ENCODE assay signal across 23 cellular contexts in genomic region chr2:174830561-174830960, GRCh38.
A peak's percentile ranks its signal among the peaks of the same experiment; 100 is the strongest.
DNase-seq lines count a peak whose midpoint lies in the region; ATAC-seq, FAIRE-seq and TF ChIP-seq lines count a peak whose summit lies in the region.
"Had no signal": no experiment of that assay in that cellular context is flagged by ENCODE, and none has a peak within 500 bp of the region (broad histone marks: within the 10 kb centered on the region; RNA-seq: fewer than 3 reads in every experiment).

No MANE protein-coding gene starts in this region.

- no peak overlapping the region for H2BK15ac ChIP-seq in H1 (ENCODE audit: low read length)

- no peaks in the 10 kb centered on the region for H3K4me1 ChIP-seq in CD8-positive, alpha-beta memory T cell (ENCODE audit: insufficient read depth, low read length)
- peaks cover 3 to 19% (median 9%) of the 10 kb centered on the region in 4 experiments; a peak in 5 of 7 replicates for H3K4me1 ChIP-seq in H1 (replicated peaks in 1 of 4; ENCODE audit: control insufficient read depth in 3 of 4, insufficient read depth in 4 of 4, low read length in 3 of 4)
- H3K4me1 ChIP-seq: BLaER1 had no signal

- no peaks in the 10 kb centered on the region for H3K23me2 ChIP-seq in H1 (ENCODE audit: low read depth, low read length)

- H3K36me3 ChIP-seq in CD8-positive, alpha-beta memory T cell (ENCODE audit: insufficient read depth, low read length): no peaks in the 10 kb centered on the region
- H3K36me3 ChIP-seq in H1 (ENCODE audit: control insufficient read depth in 2 of 4, insufficient read depth in 4 of 4, low read length in 3 of 4): no peaks in the 10 kb centered on the region
- H3K36me3 ChIP-seq: BLaER1 had no signal

- H3K79me2 ChIP-seq in H1 (ENCODE audit: control insufficient read depth in 1 of 2, insufficient read depth in 2 of 2, low read length in 2 of 2): peaks cover 0 to 31% of the 10 kb centered on the region in 2 experiments; a peak in 2 of 4 replicates

- H3K9ac ChIP-seq in H1 (replicated peaks in 1 of 4; ENCODE audit: extremely low read depth in 1 of 4, low read depth in 3 of 4, low read length in 3 of 4): no peak overlapping the region
- H3K9ac ChIP-seq: BLaER1 had no signal

- no peaks in the 10 kb centered on the region for H4K20me1 ChIP-seq in H1 (replicated peaks in 1 of 2; ENCODE audit: control insufficient read depth in 1 of 2, insufficient read depth in 2 of 2, low read length in 2 of 2)
- H4K20me1 ChIP-seq: BLaER1 had no signal

- H3K4me2 ChIP-seq in H1 (ENCODE audit: insufficient read depth in 1 of 2, low read depth in 2 of 2, low read length in 2 of 2): no peak overlapping the region
- H3K4me2 ChIP-seq: BLaER1 had no signal

- H4K5ac ChIP-seq in H1 (ENCODE audit: insufficient read length, low read depth, low read length): no peak overlapping the region

- no peak for TF ChIP-seq POLR2A in H1 (IDR thresholded peaks at IDR 0.05; ENCODE audit: control extremely low read depth in 1 of 2, low read depth in 2 of 2, low read length in 2 of 2)

- peaks cover 9% of the 10 kb centered on the region for H3K36me3 Mint-ChIP-seq in activated CD8-positive, alpha-beta memory T cell treated with anti-CD3 and anti-CD28 coated beads, Interleukin-2, amount 10 ng/mL, durations not matched to agents 7 days and 5 days
- H3K36me3 Mint-ChIP-seq in CD8-positive, alpha-beta memory T cell: peaks cover 0 to 7% (median 5%) of the 10 kb centered on the region in 3 donors
- H3K36me3 Mint-ChIP-seq: CD4-positive, CD25-positive, alpha-beta regulatory T cell; CD8-positive, alpha-beta T cell had no signal

- no peak overlapping the region for H3K56ac ChIP-seq in H1 (replicated peaks; ENCODE audit: insufficient read length, low read depth, low read length)

- CTCF ChIA-PET in activated CD8-positive, alpha-beta memory T cell treated with anti-CD3 and anti-CD28 coated beads, Interleukin-2, amount 10 ng/mL, durations not matched to agents 7 days and 5 days (lab: Charles Lee): interaction anchor here (1.5 kb wide), 1 partner anchor 82 kb away, joined by 4 read pairs; no protein-coding TSS in a partner anchor
- CTCF ChIA-PET in CD8-positive, alpha-beta memory T cell (lab: Charles Lee): interaction anchor here (2.3 kb wide), 1 partner anchor 59 kb away, joined by 7 read pairs; no protein-coding TSS in a partner anchor
- CTCF ChIA-PET in H1 (lab: Charles Lee; ENCODE audit: partially characterized antibody): interaction anchor here (0.6 to 1.5 kb wide), 3 partner anchors 58 to 153 kb away, joined by 3 to 5 read pairs (median 4); no protein-coding TSS in a partner anchor

- H3K4me3 Mint-ChIP-seq in activated CD8-positive, alpha-beta memory T cell treated with anti-CD3 and anti-CD28 coated beads, Interleukin-2, amount 10 ng/mL, durations not matched to agents 7 days and 5 days: no peak overlapping the region
- peak overlapping the region in 4 of 7 donors; percentile 19 to 52 (median 40) for H3K4me3 Mint-ChIP-seq in CD8-positive, alpha-beta memory T cell
- H3K4me3 Mint-ChIP-seq: B cell; CD4-positive, CD25-positive, alpha-beta regulatory T cell; CD8-positive, alpha-beta T cell; H9 had no signal

- no peak for TF ChIP-seq CTCF in H1 (IDR thresholded peaks at IDR 0.05; ENCODE audit: control extremely low read depth in 1 of 3, insufficient read depth in 1 of 3, low read depth in 1 of 3, low read length in 3 of 3)

- H2AFZ ChIP-seq in H1 (ENCODE audit: low read length): no peak overlapping the region

- ATAC-seq in activated CD8-positive, alpha-beta memory T cell treated with anti-CD3 and anti-CD28 coated beads, Interleukin-2, amount 10 ng/mL, durations not matched to agents 7 days and 5 days: no peak
- ATAC-seq in HG03108 (IDR thresholded peaks at IDR 0.05; ENCODE audit: unreplicated experiment): no peak
- ATAC-seq: CD8-positive, alpha-beta T cell; GM12878; HCT116 had no signal

- POLR2A ChIA-PET in CD8-positive, alpha-beta memory T cell (lab: Charles Lee): no interaction called here
- POLR2A ChIA-PET in H1 (lab: Charles Lee; ENCODE audit: partially characterized antibody): no interaction called here

- no peak overlapping the region for H2AK5ac ChIP-seq in H1 (ENCODE audit: low read depth, low read length)

- H3K4ac ChIP-seq in H1 (replicated peaks; ENCODE audit: insufficient read length, low read depth, low read length): no peak overlapping the region

- 95% methylated on average over 6 of the region's 6 CpGs; no CpG with 5 or more reads in 1 of the 2 experiments for WGBS in H1 (ENCODE audit: extremely low coverage in 1 of 2, insufficient coverage in 1 of 2, insufficient read length in 1 of 2, insufficient replicate concordance in 2 of 2, low coverage in 1 of 2, low lambda C conversion rate in 2 of 2, missing lambda C conversion rate in 1 of 2), 2 experiments

- no peaks in the 10 kb centered on the region for H3K27me3 Mint-ChIP-seq in activated CD8-positive, alpha-beta memory T cell treated with anti-CD3 and anti-CD28 coated beads, Interleukin-2, amount 10 ng/mL, durations not matched to agents 7 days and 5 days
- peaks cover 0 to 4% of the 10 kb centered on the region in 2 donors for H3K27me3 Mint-ChIP-seq in CD8-positive, alpha-beta memory T cell

- H3K18ac ChIP-seq in H1 (ENCODE audit: extremely low read depth, low read length): no peak overlapping the region

- no peak overlapping the region for H3K14ac ChIP-seq in H1 (ENCODE audit: insufficient read length)

- no peak for TF ChIP-seq RAD21 in H1 (IDR thresholded peaks at IDR 0.05 in 1 of 2, conservative IDR thresholded peaks at IDR 0.05 in 1 of 2; ENCODE audit: low read depth in 2 of 2, low read length in 2 of 2)

- no peak overlapping the region for H3K4me3 ChIP-seq in CD8-positive, alpha-beta memory T cell (ENCODE audit: low read length)
- no peak overlapping the region for H3K4me3 ChIP-seq in Jurkat, Clone E6-1 (ENCODE audit: low read length)
- H3K4me3 ChIP-seq in H1 (ENCODE audit: extremely low read depth in 1 of 4, insufficient read depth in 2 of 4, low read depth in 3 of 4, low read length in 4 of 4): no peak overlapping the region
- H3K4me3 ChIP-seq: BLaER1, GM12878 had no signal

- DNase-seq in activated CD8-positive, alpha-beta memory T cell treated with anti-CD3 and anti-CD28 coated beads, Interleukin-2, amount 10 ng/mL, durations not matched to agents 7 days and 5 days: no peak
- DNase-seq in activated CD8-positive, alpha-beta memory T cell treated with anti-CD3 and anti-CD28 coated beads, Interleukin-2, amount 50 U/mL, for 48 hours: no peak
- no peak for DNase-seq in CD8-positive, alpha-beta memory T cell
- peak; percentile 8 for DNase-seq in Jurkat, Clone E6-1 (ENCODE audit: low read depth, low spot score)
- no peak for DNase-seq in H1 (ENCODE audit: low read depth in 1 of 2, low spot score in 2 of 2)
- no peak for DNase-seq in NCI-H146 treated with DMSO at 0.1 percent for 48 hours (lab: John Stamatoyannopoulos, UW; ENCODE audit: unreplicated experiment)
- DNase-seq in NCI-H526 treated with DMSO at 0.1 percent for 48 hours (lab: John Stamatoyannopoulos, UW): no peak
- DNase-seq: CD4-positive, CD25-positive, alpha-beta regulatory T cell; CD8-positive, alpha-beta T cell; DMS 273 treated with DMSO at 0.1 percent for 48 hours; DMS79; EL; GDM1; H9 had no signal

- peak overlapping the region; percentile 3 for H3K27ac Mint-ChIP-seq in activated CD8-positive, alpha-beta memory T cell treated with anti-CD3 and anti-CD28 coated beads, Interleukin-2, amount 10 ng/mL, durations not matched to agents 7 days and 5 days
- peak overlapping the region in 3 of 8 donors; percentile 59 to 87 (median 78) for H3K27ac Mint-ChIP-seq in CD8-positive, alpha-beta memory T cell
- H3K27ac Mint-ChIP-seq: B cell; CD4-positive, CD25-positive, alpha-beta regulatory T cell; CD8-positive, alpha-beta T cell had no signal

- no peak for TF ChIP-seq EP300 in H1 (IDR thresholded peaks at IDR 0.05; ENCODE audit: borderline replicate concordance in 1 of 2, low read depth in 2 of 2, low read length in 2 of 2)

- no peak overlapping the region for H4K91ac ChIP-seq in H1 (replicated peaks; ENCODE audit: insufficient read length, low read length)

- no peaks in the 10 kb centered on the region for H3K79me1 ChIP-seq in H1 (ENCODE audit: low read depth, low read length)

- no peak overlapping the region for H4K8ac ChIP-seq in H1 (ENCODE audit: extremely low read depth, insufficient read depth, low read length)

- peaks cover 3% of the 10 kb centered on the region for H3K9me3 Mint-ChIP-seq in activated CD8-positive, alpha-beta memory T cell treated with anti-CD3 and anti-CD28 coated beads, Interleukin-2, amount 10 ng/mL, durations not matched to agents 7 days and 5 days (ENCODE audit: low read depth)
- H3K9me3 Mint-ChIP-seq in CD8-positive, alpha-beta memory T cell: peaks cover 6 to 13% (median 7%) of the 10 kb centered on the region in 5 donors
- H3K9me3 Mint-ChIP-seq: H9 had no signal

- peaks cover 18% of the 10 kb centered on the region for H3K4me1 Mint-ChIP-seq in activated CD8-positive, alpha-beta memory T cell treated with anti-CD3 and anti-CD28 coated beads, Interleukin-2, amount 10 ng/mL, durations not matched to agents 7 days and 5 days
- peaks cover 13 to 63% (median 21%) of the 10 kb centered on the region in 3 donors for H3K4me1 Mint-ChIP-seq in CD8-positive, alpha-beta memory T cell
- H3K4me1 Mint-ChIP-seq: B cell had no signal

- no peak overlapping the region for H2BK12ac ChIP-seq in H1 (ENCODE audit: low read depth, low read length)

- no peaks in the 10 kb centered on the region for H3K9me3 ChIP-seq in CD8-positive, alpha-beta memory T cell (ENCODE audit: low read length)
- no peaks in the 10 kb centered on the region for H3K9me3 ChIP-seq in H1 (ENCODE audit: insufficient read depth in 2 of 2, low read depth in 1 of 2, low read length in 1 of 2)
- H3K9me3 ChIP-seq: BLaER1 had no signal

- no peaks in the 10 kb centered on the region for H3K27me3 ChIP-seq in CD8-positive, alpha-beta memory T cell (ENCODE audit: insufficient read depth, low read length, poor library complexity, severe bottlenecking)
- H3K27me3 ChIP-seq in H1 (replicated peaks in 1 of 4; ENCODE audit: control insufficient read depth in 3 of 4, extremely low read depth in 1 of 4, insufficient read depth in 3 of 4, low read length in 3 of 4): no peaks in the 10 kb centered on the region
- H3K27me3 ChIP-seq: BLaER1 had no signal

- H2BK5ac ChIP-seq in H1 (ENCODE audit: low read depth, low read length): no peak overlapping the region

- no peak overlapping the region for H2BK120ac ChIP-seq in H1 (replicated peaks; ENCODE audit: low read depth, low read length)

- peak; percentile 7 for FAIRE-seq in H1 (lab: Jason Lieb, UNC)
- FAIRE-seq: A204.1, D721Med, GM12878 had no signal

- H3K27ac ChIP-seq in CD8-positive, alpha-beta memory T cell (ENCODE audit: low read depth, low read length): no peak overlapping the region
- no peak overlapping the region for H3K27ac ChIP-seq in H1 (ENCODE audit: low read depth, low read length)
- H3K27ac ChIP-seq: 22Rv1, BLaER1, C4-2B had no signal

- no peak overlapping the region for H3K23ac ChIP-seq in H1 (ENCODE audit: insufficient read length)

- H2BK20ac ChIP-seq in H1 (ENCODE audit: low read length): no peak overlapping the region

TF ChIP-seq in H1, 55 proteins besides CTCF, POLR2A, EP300 and RAD21:
- TF ChIP-seq MAFK (IDR thresholded peaks at IDR 0.05; ENCODE audit: low read depth, low read length): no peak
